ENCODE assay signal across 6 cellular contexts in the genomic region with DNA sequence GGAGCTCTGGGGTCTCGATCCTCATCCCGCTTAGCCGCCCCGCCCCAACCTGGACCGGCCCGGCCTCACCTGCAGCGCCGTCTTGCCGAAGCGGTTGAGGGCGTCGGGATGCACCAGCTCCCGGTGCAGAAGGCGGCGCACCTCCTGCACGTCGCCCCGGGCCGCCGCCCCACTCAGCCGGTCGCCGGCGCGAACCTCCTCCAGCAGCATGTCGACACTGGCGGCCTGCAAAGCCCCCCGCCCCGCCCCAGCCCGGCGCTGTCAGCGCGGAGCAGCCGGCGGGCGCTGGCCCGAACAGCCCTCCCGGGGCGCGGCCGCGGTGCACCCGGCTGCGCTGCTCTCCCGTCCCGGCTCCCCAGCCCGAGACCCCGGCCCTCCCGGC. TPM values are rescaled to one million over a fixed set of nuclear protein-coding genes. Genes with fewer than 3 reads are reported as not detected.
DNase-seq lines count a peak whose midpoint lies in the region; ATAC-seq and TF ChIP-seq lines count a peak whose summit lies in the region.

No MANE protein-coding gene starts in this region.

- peak; percentile 14 for ATAC-seq in activated CD8-positive, alpha-beta memory T cell treated with anti-CD3 and anti-CD28 coated beads, Interleukin-2, amount 10 ng/mL, durations not matched to agents 7 days and 5 days

- no peaks in the 10 kb centered on the region for H3K9me3 ChIP-seq in SU-DHL-6 (ENCODE audit: insufficient read depth, low read length)

- H3K9me3 Mint-ChIP-seq in activated CD8-positive, alpha-beta memory T cell treated with anti-CD3 and anti-CD28 coated beads, Interleukin-2, amount 10 ng/mL, durations not matched to agents 7 days and 5 days (ENCODE audit: low read depth) = no peaks in the 10 kb centered on the region

- no peak overlapping the region for H2AFZ ChIP-seq in SU-DHL-6 (ENCODE audit: low read depth, low read length, severe bottlenecking)

- peak overlapping the region; percentile 96 for H3K4me3 Mint-ChIP-seq in activated CD8-positive, alpha-beta memory T cell treated with anti-CD3 and anti-CD28 coated beads, Interleukin-2, amount 10 ng/mL, durations not matched to agents 7 days and 5 days

- no peaks in the 10 kb centered on the region for H3K27me3 ChIP-seq in SU-DHL-6 (ENCODE audit: low read length)

- no peaks in the 10 kb centered on the region for H4K20me1 ChIP-seq in SU-DHL-6 (ENCODE audit: low read depth, low read length)

- H3K4me3 ChIP-seq in SU-DHL-6 (ENCODE audit: insufficient read depth, low read length, poor library complexity, severe bottlenecking) = peak overlapping the region; percentile 70
- peak overlapping the region; percentile 76 for H3K4me3 ChIP-seq in fibroblast of pulmonary artery (replicated peaks; ENCODE audit: low read depth, low read length)

- H3K36me3 Mint-ChIP-seq in activated CD8-positive, alpha-beta memory T cell treated with anti-CD3 and anti-CD28 coated beads, Interleukin-2, amount 10 ng/mL, durations not matched to agents 7 days and 5 days = peaks cover 22% of the 10 kb centered on the region

- H3F3A ChIP-seq in SU-DHL-6 (ENCODE audit: insufficient read depth) = peaks cover 19% of the 10 kb centered on the region

- no peaks in the 10 kb centered on the region for H3K27me3 Mint-ChIP-seq in activated CD8-positive, alpha-beta memory T cell treated with anti-CD3 and anti-CD28 coated beads, Interleukin-2, amount 10 ng/mL, durations not matched to agents 7 days and 5 days

- H3K79me2 ChIP-seq in SU-DHL-6 (ENCODE audit: insufficient read depth, low read length) = peaks cover 14% of the 10 kb centered on the region

- peak overlapping the region; percentile 93 for H3K27ac Mint-ChIP-seq in activated CD8-positive, alpha-beta memory T cell treated with anti-CD3 and anti-CD28 coated beads, Interleukin-2, amount 10 ng/mL, durations not matched to agents 7 days and 5 days

- no peak for TF ChIP-seq CTCF in SU-DHL-6 (IDR thresholded peaks at IDR 0.05; ENCODE audit: insufficient read depth, low read length, poor library complexity, severe bottlenecking)
- no peak for TF ChIP-seq CTCF in fibroblast of pulmonary artery (IDR thresholded peaks at IDR 0.05; ENCODE audit: low read length, missing control alignments)

- no peaks in the 10 kb centered on the region for H3K9me2 ChIP-seq in SU-DHL-6 (replicated peaks; ENCODE audit: insufficient read depth, low read length)

- H3K4me1 Mint-ChIP-seq in activated CD8-positive, alpha-beta memory T cell treated with anti-CD3 and anti-CD28 coated beads, Interleukin-2, amount 10 ng/mL, durations not matched to agents 7 days and 5 days = peaks cover 44% of the 10 kb centered on the region

- peak overlapping the region; percentile 63 for H3K9ac ChIP-seq in SU-DHL-6 (ENCODE audit: low read length)

- DNase-seq in activated CD8-positive, alpha-beta memory T cell treated with anti-CD3 and anti-CD28 coated beads, Interleukin-2, amount 10 ng/mL, durations not matched to agents 7 days and 5 days = peak; percentile 82
- DNase-seq in activated CD8-positive, alpha-beta memory T cell treated with anti-CD3 and anti-CD28 coated beads, Interleukin-2, amount 50 U/mL, for 4 hours = no peak
- DNase-seq in fibroblast of pulmonary artery (ENCODE audit: low read depth) (no peak), NCI-H1436 treated with DMSO at 0.1 percent for 48 hours (lab: John Stamatoyannopoulos, UW) (no peak)
- DNase-seq in stimulated activated CD4-positive, alpha-beta T cell treated with anti-CD3 and anti-CD28 coated beads, Interleukin-4, amount 100 ng/mL, for 48 hours (ENCODE audit: low read depth in 2 of 2) = peak; percentile 49 to 50

- CTCF ChIA-PET in activated CD8-positive, alpha-beta memory T cell treated with anti-CD3 and anti-CD28 coated beads, Interleukin-2, amount 10 ng/mL, durations not matched to agents 7 days and 5 days (lab: Charles Lee) = interaction anchor here (0.9 to 9.1 kb wide), 16 partner anchors 15 to 303 kb away, joined by 3 to 116 read pairs (median 4); a partner anchor contains a TSS

- H3K27ac ChIP-seq in SU-DHL-6 (ENCODE audit: low read depth, low read length) = no peak overlapping the region

- H3K36me3 ChIP-seq in SU-DHL-6 (ENCODE audit: low read length) = no peaks in the 10 kb centered on the region

- peak overlapping the region; percentile 82 for H3K4me2 ChIP-seq in SU-DHL-6 (ENCODE audit: low read depth, low read length, poor library complexity, severe bottlenecking)

RNA-seq across cellular contexts. Expression of a gene that starts 0.3 kb away (rescaled TPM):
- total RNA-seq in activated CD8-positive, alpha-beta memory T cell treated with anti-CD3 and anti-CD28 coated beads, Interleukin-2, amount 10 ng/mL, durations not matched to agents 7 days and 5 days = 10 to 100 TPM; 40.9 to 73.3 TPM

RNA-seq across cellular contexts. Expression of a gene that starts 2.6 kb away (rescaled TPM):
- total RNA-seq in activated CD8-positive, alpha-beta memory T cell treated with anti-CD3 and anti-CD28 coated beads, Interleukin-2, amount 10 ng/mL, durations not matched to agents 7 days and 5 days = 10 to 100 TPM; 68.1 to 72.2 TPM

RNA-seq across cellular contexts. Expression of a gene that starts 18.7 kb away (rescaled TPM):
- not detected for total RNA-seq in activated CD8-positive, alpha-beta memory T cell treated with anti-CD3 and anti-CD28 coated beads, Interleukin-2, amount 10 ng/mL, durations not matched to agents 7 days and 5 days

RNA-seq across cellular contexts. Expression of a gene that starts 24.7 kb away (rescaled TPM):
- 10 to 100 TPM; 48.3 to 57.8 TPM for total RNA-seq in activated CD8-positive, alpha-beta memory T cell treated with anti-CD3 and anti-CD28 coated beads, Interleukin-2, amount 10 ng/mL, durations not matched to agents 7 days and 5 days

RNA-seq across cellular contexts. Expression of a gene that starts 51.2 kb away (rescaled TPM):
- total RNA-seq in activated CD8-positive, alpha-beta memory T cell treated with anti-CD3 and anti-CD28 coated beads, Interleukin-2, amount 10 ng/mL, durations not matched to agents 7 days and 5 days = 1 to 10 TPM in 1 of 2 experiments, under 1 TPM in 1; 0.14 to 1.4 TPM

Comparison
In these comparisons a context has a peak if more than half of its experiments do, and no peak if none do; other contexts are left out.
1. DNase-seq: peak in activated CD8-positive, alpha-beta memory T cell treated with anti-CD3 and anti-CD28 coated beads, Interleukin-2, amount 10 ng/mL, durations not matched to agents 7 days and 5 days (single experiment) and stimulated activated CD4-positive, alpha-beta T cell treated with anti-CD3 and anti-CD28 coated beads, Interleukin-4, amount 100 ng/mL, for 48 hours (2 of 2); none in activated CD8-positive, alpha-beta memory T cell treated with anti-CD3 and anti-CD28 coated beads, Interleukin-2, amount 50 U/mL, for 4 hours (single experiment), fibroblast of pulmonary artery (single experiment) and NCI-H1436 treated with DMSO at 0.1 percent for 48 hours (single experiment).